ENCODE assay signal across 8 cellular contexts in the genomic region with DNA sequence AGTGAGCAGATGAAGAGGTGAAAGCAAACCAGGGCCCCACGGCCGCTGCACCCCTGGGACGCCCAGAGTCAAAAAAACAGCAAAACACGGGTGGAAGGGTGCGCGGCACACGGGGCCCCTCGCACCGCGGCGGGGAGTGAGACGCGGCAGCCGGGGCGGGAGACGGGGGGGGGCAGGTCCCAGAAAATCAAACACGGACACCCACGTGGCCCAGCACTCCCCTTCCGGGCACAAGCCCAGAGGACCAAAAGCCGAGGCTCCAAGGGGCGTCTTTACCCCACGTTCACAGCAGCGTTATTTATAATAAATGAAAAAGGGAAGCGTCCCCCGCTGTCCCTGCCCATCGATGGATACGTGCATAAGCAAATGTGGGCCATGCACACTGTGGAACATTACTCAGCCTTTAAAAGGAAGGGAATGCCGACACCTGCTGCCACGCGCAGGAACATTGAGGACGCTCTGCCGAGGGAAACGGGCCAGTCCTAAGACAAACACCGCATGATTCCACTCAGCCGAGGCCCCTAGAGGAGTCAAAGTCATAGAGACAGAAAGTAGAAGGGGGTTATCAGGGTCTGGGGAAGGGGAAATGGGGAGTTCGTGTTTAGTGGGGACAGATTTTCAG. TPM values are rescaled to one million over a fixed set of nuclear protein-coding genes. Genes with fewer than 3 reads are reported as not detected.
DNase-seq lines count a peak whose midpoint lies in the region; ATAC-seq, FAIRE-seq and TF ChIP-seq lines count a peak whose summit lies in the region.

No MANE protein-coding gene starts in this region.

- dilution Hi-C loops in IMR-90 (cut with HindIII; ENCODE audit: low sequenced_read_pairs, unreplicated experiment): no loop called here

- H2AK5ac ChIP-seq in IMR-90 (ENCODE audit: low read depth, low read length): no peak overlapping the region

- POLR2A ChIA-PET in activated CD4-positive, alpha-beta T cell treated with anti-CD3 and anti-CD28 coated beads for 36 hours (lab: Charles Lee): no interaction called here
- POLR2A ChIA-PET in IMR-90 (lab: Charles Lee; ENCODE audit: unreplicated experiment): no interaction called here
- POLR2A ChIA-PET in K562 (lab: Yijun Ruan, JAX): no interaction called here

- H3K36me3 ChIP-seq in IMR-90 (ENCODE audit: control insufficient read depth, insufficient read depth, low read length) (peaks cover 15% of the 10 kb centered on the region; the same call in 1 of the 2 replicates), K562 (ENCODE audit: control insufficient read depth, insufficient read depth, low read length) (peaks cover 20% of the 10 kb centered on the region; the same call in 1 of the 3 replicates), left lung (peaks cover 0 to 21% of the 10 kb centered on the region in 2 donors), stomach smooth muscle (ENCODE audit: control insufficient read depth in 2 of 2, insufficient read depth in 2 of 2, low read length in 2 of 2) (peaks cover 8 to 20% of the 10 kb centered on the region in 2 donors)

- peak overlapping the region; percentile 10 for H3K14ac ChIP-seq in IMR-90 (replicated peaks; ENCODE audit: low read depth, low read length)

- H3K27me3 ChIP-seq in IMR-90 (ENCODE audit: control insufficient read depth, insufficient read depth, low read length) (peaks cover 15% of the 10 kb centered on the region), K562 (ENCODE audit: control insufficient read depth in 2 of 2, insufficient read depth in 2 of 2, low read length in 2 of 2) (peaks cover 0 to 32% of the 10 kb centered on the region in 2 experiments; a peak in 3 of 5 replicates), left lung (peaks cover 0 to 33% of the 10 kb centered on the region in 2 donors), stomach smooth muscle (ENCODE audit: control insufficient read depth in 1 of 2, insufficient read depth in 2 of 2, low read length in 2 of 2) (no peaks in the 10 kb centered on the region)

- H3K9me1 ChIP-seq in IMR-90 (ENCODE audit: insufficient read depth, low read length) (no peaks in the 10 kb centered on the region), K562 (ENCODE audit: control insufficient read depth, insufficient read depth, low read length) (no peaks in the 10 kb centered on the region)

- no peak overlapping the region for H2BK20ac ChIP-seq in IMR-90 (ENCODE audit: low read depth, low read length)

- intact Hi-C loops in activated CD4-positive, alpha-beta T cell treated with anti-CD3 and anti-CD28 coated beads for 36 hours (cut with DNase I, micrococcal nuclease): loop anchor here (1.0 to 10.0 kb wide), 6 partner anchors 111 to 809 kb away; partner anchors contain the start of genes GPC1 (in 2 of the 2), DUSP28 (in 1 of the 2), HDAC4 (in 1 of the 2) and NDUFA10 (in 1 of the 2)
- intact Hi-C loops in IMR-90 (cut with micrococcal nuclease) (no loop called here), K562 (cut with micrococcal nuclease) (no loop called here), left lung (cut with DNase I) (no loop called here)

- TF ChIP-seq POLR2A in IMR-90 (IDR thresholded peaks at IDR 0.05; ENCODE audit: low read depth, low read length) (no peak), K562 (conservative IDR thresholded peaks at IDR 0.05) (no peak)

- H3K4me3 Mint-ChIP-seq in activated CD4-positive, alpha-beta T cell treated with anti-CD3 and anti-CD28 coated beads for 36 hours: peak overlapping the region; percentile 88

- H4K8ac ChIP-seq in IMR-90 (ENCODE audit: low read depth in 2 of 2, low read length in 2 of 2): peak overlapping the region; percentile 75 to 78

- H3K4me2 ChIP-seq in IMR-90 (ENCODE audit: low read depth, low read length): peak overlapping the region; percentile 69
- H3K4me2 ChIP-seq in K562 (ENCODE audit: insufficient read depth, low read length): peak overlapping the region; percentile 81; the same call in 1 of the 2 replicates

- DNase-seq in activated CD4-positive, alpha-beta T cell treated with anti-CD3 and anti-CD28 coated beads for 36 hours: peak; percentile 48
- DNase-seq in activated CD4-positive, alpha-beta T cell treated with anti-CD3 and anti-CD28 coated beads for 4 hours: no peak
- DNase-seq in IMR-90 (no peak), K562 (ENCODE audit: extremely low read depth in 1 of 4, low spot score in 3 of 4) (peak in 2 of 4 experiments; percentile 17 to 31), left lung (peak in 1 of 2 donors; percentile 73), AML-193 (lab: John Stamatoyannopoulos, UW) (no peak)

- H3K9me3 ChIP-seq in IMR-90 (ENCODE audit: control insufficient read depth, insufficient read depth, low read length) (no peaks in the 10 kb centered on the region), K562 (replicated peaks; ENCODE audit: control insufficient read depth, insufficient read depth, low read depth, low read length) (no peaks in the 10 kb centered on the region), left lung (no peaks in the 10 kb centered on the region), stomach smooth muscle (ENCODE audit: control insufficient read depth in 2 of 2, low read length in 2 of 2) (no peaks in the 10 kb centered on the region)

- BruUV-seq in IMR-90 (replicated peaks; lab: Mats Ljungman, UMichigan) (no TSS peak), K562 (replicated peaks; lab: Mats Ljungman, UMichigan) (no TSS peak)

- H4K20me1 ChIP-seq in IMR-90 (ENCODE audit: insufficient read depth, low read length) (peaks cover 14% of the 10 kb centered on the region; the same call in 1 of the 2 replicates), K562 (replicated peaks; ENCODE audit: control insufficient read depth, insufficient read depth, low read length) (no peaks in the 10 kb centered on the region)

- no peak for TF ChIP-seq EP300 in K562 (IDR thresholded peaks at IDR 0.05; ENCODE audit: low read length)

- peak; percentile 20 for ATAC-seq in activated CD4-positive, alpha-beta T cell treated with anti-CD3 and anti-CD28 coated beads for 36 hours
- no peak for ATAC-seq in IMR-90 (ENCODE audit: low read depth)
- no peak for ATAC-seq in K562
- ATAC-seq in left lung: peak; percentile 42
- no peak for ATAC-seq in HG03520 (IDR thresholded peaks at IDR 0.05; ENCODE audit: unreplicated experiment)

- peak overlapping the region; percentile 95 for H3K4me3 ChIP-seq in IMR-90 (ENCODE audit: insufficient read depth, low read depth, low read length)
- peak overlapping the region; percentile 83 for H3K4me3 ChIP-seq in K562
- H3K4me3 ChIP-seq in left lung: peak overlapping the region; percentile 74 to 100
- peak overlapping the region; percentile 51 to 93 for H3K4me3 ChIP-seq in stomach smooth muscle (ENCODE audit: low read length in 2 of 2)

- whole genome bisulfite sequencing in IMR-90 (ENCODE audit: extremely low coverage in 2 of 2, insufficient read length in 1 of 2), 2 experiments: 45% methylated on average over 23 of the region's 36 CpGs; no CpG with 5 or more reads in 1 of the 2 experiments
- WGBS in K562 (ENCODE audit: insufficient coverage, low coverage, missing lambda C conversion rate): 90% methylated on average over 8 of the region's 36 CpGs

- FAIRE-seq in K562 (lab: Jason Lieb, UNC): no peak

- H4K5ac ChIP-seq in IMR-90 (ENCODE audit: low read depth, low read length): peak overlapping the region; percentile 81

- H3K4me1 Mint-ChIP-seq in activated CD4-positive, alpha-beta T cell treated with anti-CD3 and anti-CD28 coated beads for 36 hours: peaks cover 25% of the 10 kb centered on the region

- TF ChIP-seq CTCF in IMR-90 (conservative IDR thresholded peaks at IDR 0.05; ENCODE audit: low read depth, low read length) (no peak), K562 (IDR thresholded peaks at IDR 0.05 in 2 of 3, conservative IDR thresholded peaks at IDR 0.05 in 1 of 3; ENCODE audit: insufficient read depth in 2 of 3, low read depth in 1 of 3, low read length in 3 of 3) (no peak), left lung (IDR thresholded peaks at IDR 0.05) (no peak)

- no peaks in the 10 kb centered on the region for H3K9me3 Mint-ChIP-seq in activated CD4-positive, alpha-beta T cell treated with anti-CD3 and anti-CD28 coated beads for 36 hours (ENCODE audit: low read depth)

- TF ChIP-seq RAD21 in IMR-90 (IDR thresholded peaks at IDR 0.05; ENCODE audit: low read length) (no peak), K562 (CRISPR knock-in tag; conservative IDR thresholded peaks at IDR 0.05 in 1 of 2, IDR thresholded peaks at IDR 0.05 in 1 of 2) (no peak)

- no peak overlapping the region for H2BK120ac ChIP-seq in IMR-90 (ENCODE audit: low read depth, low read length)

- peak overlapping the region; percentile 72; the same call in 1 of the 2 replicates for H3K4ac ChIP-seq in IMR-90 (ENCODE audit: low read depth, low read length)

- H3K56ac ChIP-seq in IMR-90 (ENCODE audit: extremely low read depth, insufficient read depth, low read length): no peak overlapping the region

- H3K23ac ChIP-seq in IMR-90 (ENCODE audit: low read depth, low read length): peak overlapping the region; percentile 82; the same call in 1 of the 2 replicates

- no peak overlapping the region for H4K91ac ChIP-seq in IMR-90 (ENCODE audit: insufficient read depth, low read depth, low read length)

- peaks cover 0 to 30% of the 10 kb centered on the region in 2 experiments; a peak in 3 of 4 replicates for H3K79me1 ChIP-seq in IMR-90 (ENCODE audit: low read depth in 1 of 2, low read length in 2 of 2)

- no peak overlapping the region for H2BK5ac ChIP-seq in IMR-90 (ENCODE audit: low read depth, low read length, poor library complexity, severe bottlenecking)

- peak overlapping the region; percentile 92 for H2AK9ac ChIP-seq in IMR-90 (replicated peaks; ENCODE audit: low read depth, low read length, poor library complexity)

- H2BK15ac ChIP-seq in IMR-90 (ENCODE audit: low read depth, low read length): no peak overlapping the region

- H3K27me3 Mint-ChIP-seq in activated CD4-positive, alpha-beta T cell treated with anti-CD3 and anti-CD28 coated beads for 36 hours: no peaks in the 10 kb centered on the region

- H2AFZ ChIP-seq in IMR-90 (replicated peaks; ENCODE audit: low read length, poor library complexity) (peak overlapping the region; percentile 96), K562 (ENCODE audit: low read depth, low read length) (peak overlapping the region; percentile 91)

- CTCF ChIA-PET in activated CD4-positive, alpha-beta T cell treated with anti-CD3 and anti-CD28 coated beads for 36 hours (lab: Charles Lee): no interaction called here
- CTCF ChIA-PET in IMR-90 (lab: Yijun Ruan, JAX): no interaction called here
- CTCF ChIA-PET in K562 (lab: Yijun Ruan, JAX; ENCODE audit: low intra/inter-chr PET ratio): no interaction called here

- in situ Hi-C loops in IMR-90 (cut with MboI; ENCODE audit: low sequenced_read_pairs): loop anchor here (25.0 kb wide), 1 partner anchor 1099 kb away; no protein-coding TSS in a partner anchor
- in situ Hi-C loops in K562 (cut with MboI): no loop called here

- H3K9ac ChIP-seq in IMR-90 (ENCODE audit: low read depth, low read length): peak overlapping the region; percentile 50
- peak overlapping the region; percentile 79 to 95 for H3K9ac ChIP-seq in K562 (ENCODE audit: insufficient read depth in 1 of 2, low read depth in 2 of 2, low read length in 2 of 2)
- peak overlapping the region; percentile 21 to 80 for H3K9ac ChIP-seq in stomach smooth muscle (ENCODE audit: low read length in 2 of 2)

- peak overlapping the region; percentile 79 for H3K27ac Mint-ChIP-seq in activated CD4-positive, alpha-beta T cell treated with anti-CD3 and anti-CD28 coated beads for 36 hours

- peaks cover 17% of the 10 kb centered on the region for H3K36me3 Mint-ChIP-seq in activated CD4-positive, alpha-beta T cell treated with anti-CD3 and anti-CD28 coated beads for 36 hours (ENCODE audit: low read depth)

- peaks cover 19% of the 10 kb centered on the region for H3K79me2 ChIP-seq in K562 (ENCODE audit: control insufficient read depth, insufficient read depth, low read length)

- H3K18ac ChIP-seq in IMR-90 (ENCODE audit: low read depth, low read length): no peak overlapping the region

- H3K27ac ChIP-seq in IMR-90 (ENCODE audit: insufficient read depth, low read length): peak overlapping the region; percentile 31; the same call in 1 of the 2 replicates
- no peak overlapping the region for H3K27ac ChIP-seq in K562 (ENCODE audit: extremely low read depth, low read depth, low read length)
- H3K27ac ChIP-seq in left lung: peak overlapping the region in 1 of 2 donors; percentile 45
- H3K27ac ChIP-seq in stomach smooth muscle (ENCODE audit: low read length): no peak overlapping the region

- H3K4me1 ChIP-seq in IMR-90 (ENCODE audit: control insufficient read depth, insufficient read depth, low read length): peaks cover 9% of the 10 kb centered on the region
- H3K4me1 ChIP-seq in K562 (replicated peaks in 1 of 2; ENCODE audit: control insufficient read depth in 2 of 2, insufficient read depth in 2 of 2, low read length in 2 of 2): peaks cover 0 to 16% of the 10 kb centered on the region in 2 experiments; a peak in 2 of 5 replicates
- H3K4me1 ChIP-seq in left lung: peaks cover 6 to 22% of the 10 kb centered on the region in 2 donors
- H3K4me1 ChIP-seq in stomach smooth muscle (ENCODE audit: control insufficient read depth, insufficient read depth, low read length): peaks cover 23% of the 10 kb centered on the region

RNA-seq across cellular contexts. Expression of gene COPS9, which starts 0.7 kb away (rescaled TPM):
- total RNA-seq in activated CD4-positive, alpha-beta T cell treated with anti-CD3 and anti-CD28 coated beads for 36 hours: 10 to 100 TPM; 62.6 to 92.1 TPM
- 66.4 and 85.9 TPM in 2 replicates for total RNA-seq in IMR-90 (2012; rRNA removed)
- polyA plus RNA-seq in IMR-90 (2012; rRNA removed): 309 and 459 TPM in 2 replicates
- polyA plus RNA-seq in IMR-90 (2012; cell fraction: cytosol; rRNA removed): 363 and 824 TPM in 2 replicates
- 53.3 and 144 TPM in 2 replicates for polyA plus RNA-seq in IMR-90 (2012; cell fraction: nucleus; rRNA removed; ENCODE audit: low replicate concordance)
- 7.1 and 14.1 TPM in 2 replicates for total RNA-seq in K562 (2011; cell fraction: chromatin; rRNA removed; ENCODE audit: low replicate concordance)
- total RNA-seq in K562 (2011; cell fraction: nucleolus; rRNA removed): 17.0 and 24.5 TPM in 2 replicates
- total RNA-seq in K562 (2011; cell fraction: nucleoplasm; rRNA removed): 16.6 and 25.0 TPM in 2 replicates
- total RNA-seq in K562 (2014; rRNA removed): 176 and 244 TPM in 2 replicates
- total RNA-seq in K562 (2014; rRNA removed; fragmentation: Illumina TruSeq; extraction: Trizol): 55.0 and 55.2 TPM in 2 replicates
- 99.9 and 109 TPM in 2 replicates for total RNA-seq in K562 (2015; rRNA removed; fragmentation: Illumina TruSeq; extraction: Trizol)
- total RNA-seq in K562 (2021): 83.2 and 94.4 TPM in 2 replicates
- polyA plus RNA-seq in K562 (2011; rRNA removed): 90.9 and 122 TPM in 2 replicates
- polyA plus RNA-seq in K562 (2011; cell fraction: cytosol; rRNA removed): 115 and 146 TPM in 2 replicates
- polyA plus RNA-seq in K562 (2011; cell fraction: nucleus; rRNA removed): 53.3 and 58.2 TPM in 2 replicates
- polyA plus RNA-seq in K562 (2012): 88.3 and 211 TPM in 2 replicates
- polyA plus RNA-seq in K562 (2014; fragmentation: Illumina TruSeq; extraction: Trizol): 42.9 and 56.9 TPM in 2 replicates
- 100 to 1,000 TPM in 1 of 2 experiments, 10 to 100 TPM in 1; 95.0 to 112 TPM for polyA plus RNA-seq in K562 (2014; fragmentation: Nextera tagmentation; extraction: Ambion mirVana)
- polyA plus RNA-seq in K562 (2014; rRNA removed): 281 and 307 TPM in 2 replicates
- polyA minus RNA-seq in K562 (2011; rRNA and poly(A)+ RNA removed): 11.1 and 12.3 TPM in 2 replicates
- polyA minus RNA-seq in K562 (2011; cell fraction: cytosol; rRNA and poly(A)+ RNA removed): 8.7 and 17.9 TPM in 2 replicates
- 3.9 and 6.4 TPM in 2 replicates for polyA minus RNA-seq in K562 (2011; cell fraction: nucleus; rRNA and poly(A)+ RNA removed)
- 100 to 1,000 TPM; 108 to 146 TPM for total RNA-seq in left lung

RNA-seq across cellular contexts. Expression of gene OTOS, which starts 3.7 kb away (rescaled TPM):
- not detected for total RNA-seq in activated CD4-positive, alpha-beta T cell treated with anti-CD3 and anti-CD28 coated beads for 36 hours
- not detected in 2 replicates for total RNA-seq in IMR-90 (2012; rRNA removed)
- polyA plus RNA-seq in IMR-90 (2012; rRNA removed): 0.34 TPM in 1 of 2 replicates, not detected in the other
- polyA plus RNA-seq in IMR-90 (2012; cell fraction: cytosol; rRNA removed): 0.26 TPM in 1 of 2 replicates, not detected in the other
- polyA plus RNA-seq in IMR-90 (2012; cell fraction: nucleus; rRNA removed; ENCODE audit: low replicate concordance): not detected in 2 replicates
- total RNA-seq in K562 (2011; cell fraction: chromatin; rRNA removed; ENCODE audit: low replicate concordance): not detected in 2 replicates
- total RNA-seq in K562 (2011; cell fraction: nucleolus; rRNA removed): not detected in 2 replicates
- not detected in 2 replicates for total RNA-seq in K562 (2011; cell fraction: nucleoplasm; rRNA removed)
- total RNA-seq in K562 (2014; rRNA removed): not detected in 2 replicates
- total RNA-seq in K562 (2014; rRNA removed; fragmentation: Illumina TruSeq; extraction: Trizol): not detected in 2 replicates
- not detected in 2 replicates for total RNA-seq in K562 (2015; rRNA removed; fragmentation: Illumina TruSeq; extraction: Trizol)
- total RNA-seq in K562 (2021): not detected in 2 replicates
- polyA plus RNA-seq in K562 (2011; rRNA removed): not detected in 2 replicates
- not detected in 2 replicates for polyA plus RNA-seq in K562 (2011; cell fraction: cytosol; rRNA removed)
- polyA plus RNA-seq in K562 (2011; cell fraction: nucleus; rRNA removed): not detected in 2 replicates
- polyA plus RNA-seq in K562 (2012): not detected in 2 replicates
- not detected in 2 replicates for polyA plus RNA-seq in K562 (2014; fragmentation: Illumina TruSeq; extraction: Trizol)
- not detected for polyA plus RNA-seq in K562 (2014; fragmentation: Nextera tagmentation; extraction: Ambion mirVana)
- not detected in 2 replicates for polyA plus RNA-seq in K562 (2014; rRNA removed)
- not detected in 2 replicates for polyA minus RNA-seq in K562 (2011; rRNA and poly(A)+ RNA removed)
- not detected in 2 replicates for polyA minus RNA-seq in K562 (2011; cell fraction: cytosol; rRNA and poly(A)+ RNA removed)
- not detected in 2 replicates for polyA minus RNA-seq in K562 (2011; cell fraction: nucleus; rRNA and poly(A)+ RNA removed)
- total RNA-seq in left lung: not detected

Comparison
In these comparisons a context has a peak if more than half of its experiments do, and no peak if none do; other contexts are left out.
1. ATAC-seq: peak in activated CD4-positive, alpha-beta T cell treated with anti-CD3 and anti-CD28 coated beads for 36 hours (single experiment) and left lung (single experiment); none in IMR-90 (single experiment), K562 (single experiment) and HG03520 (single experiment).
2. intact Hi-C loops: an anchor here in activated CD4-positive, alpha-beta T cell treated with anti-CD3 and anti-CD28 coated beads for 36 hours (1.0 to 10.0 kb wide); none called in IMR-90, K562 and left lung.
3. Peak in every context shown above with its lines, with median percentiles within 50 percentile points of each other: H3K4me3 ChIP-seq and H3K9ac ChIP-seq.